In genomic region chr1:17531682-17532487, GRCh38 we compare ENCODE assay signal across 9 cellular contexts. TPM values are rescaled to one million over a fixed set of nuclear protein-coding genes. Genes with fewer than 3 reads are reported as not detected.
A peak's percentile ranks its signal among the peaks of the same experiment; 100 is the strongest.
DNase-seq lines count a peak whose midpoint lies in the region; ATAC-seq and TF ChIP-seq lines count a peak whose summit lies in the region.
"Had no signal": no experiment of that assay in that cellular context is flagged by ENCODE, and none has a peak within 500 bp of the region (broad histone marks: within the 10 kb centered on the region; RNA-seq: fewer than 3 reads in every experiment).

No MANE protein-coding gene starts in this region.

- no peaks in the 10 kb centered on the region for H3K27me3 Mint-ChIP-seq in osteocyte (ENCODE audit: unreplicated experiment)

- no peaks in the 10 kb centered on the region for H3K9me3 Mint-ChIP-seq in osteocyte (ENCODE audit: unreplicated experiment)

- no peaks in the 10 kb centered on the region for H3K36me3 Mint-ChIP-seq in osteocyte (ENCODE audit: unreplicated experiment)

- H3K27ac Mint-ChIP-seq in osteocyte (ENCODE audit: unreplicated experiment): peak overlapping the region; percentile 69
- H3K27ac Mint-ChIP-seq: B cell had no signal

- intact Hi-C loops in head of caudate nucleus (cut with DNase I): no loop called here

- no peak for ATAC-seq in GM18909 (IDR thresholded peaks at IDR 0.05; ENCODE audit: poor library complexity, unreplicated experiment)

- peak; percentile 82 for DNase-seq in Ammon's horn (ENCODE audit: low spot score)
- DNase-seq in SK-MEL-5 (ENCODE audit: low read depth, low spot score): peak; percentile 95
- DNase-seq in head of caudate nucleus: peak; percentile 35 to 88 (median 70)
- DNase-seq in osteocyte (ENCODE audit: extremely low spot score, unreplicated experiment): no peak
- no peak for DNase-seq in GOT3 (lab: John Stamatoyannopoulos, UW)
- no peak for DNase-seq in NCI-H510A treated with DMSO at 0.1 percent for 48 hours (lab: John Stamatoyannopoulos, UW)
- no peak for DNase-seq in activated CD8-positive, alpha-beta memory T cell treated with anti-CD3 and anti-CD28 coated beads for 24 hours

- peaks cover 27% of the 10 kb centered on the region for H3K4me1 Mint-ChIP-seq in osteocyte (ENCODE audit: unreplicated experiment)

- TF ChIP-seq CTCF in osteocyte (IDR thresholded peaks at IDR 0.05): no peak

- in situ Hi-C loops in SK-MEL-5 (cut with HindIII; ENCODE audit: low pct_unique_long_range_greater_than_20kb, low sequenced_read_pairs): no loop called here

- no peak overlapping the region for H3K4me3 Mint-ChIP-seq in osteocyte (ENCODE audit: unreplicated experiment)
- H3K4me3 Mint-ChIP-seq: B cell had no signal

RNA-seq across cellular contexts. Expression of gene ARHGEF10L, which starts 7.6 kb away (rescaled TPM):
- 4.2 and 4.4 TPM in 2 replicates for total RNA-seq in SK-MEL-5 (2014; rRNA removed; shearing (Covaris generic))
- 6.8 and 9.3 TPM in 2 replicates for polyA plus RNA-seq in SK-MEL-5 (2015; cell fraction: cytosol; rRNA removed)
- 15.1 and 28.3 TPM in 2 replicates for polyA plus RNA-seq in SK-MEL-5 (2015; cell fraction: nucleus; rRNA removed)
- total RNA-seq in osteocyte: 24.0 and 26.0 TPM in 2 replicates

Comparison
In these comparisons a context has a peak if more than half of its experiments do, and no peak if none do; other contexts are left out.
1. DNase-seq: peak in Ammon's horn (single experiment), SK-MEL-5 (single experiment) and head of caudate nucleus (42 of 42); none in osteocyte (single experiment), GOT3 (single experiment), NCI-H510A treated with DMSO at 0.1 percent for 48 hours (single experiment) and activated CD8-positive, alpha-beta memory T cell treated with anti-CD3 and anti-CD28 coated beads for 24 hours (single experiment).